In genomic region chr17:44968225-44969143, GRCh38 we compare ENCODE assay signal across 8 cellular contexts. TPM values are rescaled to one million over a fixed set of nuclear protein-coding genes. Genes with fewer than 3 reads are reported as not detected.
A peak's percentile ranks its signal among the peaks of the same experiment; 100 is the strongest.
DNase-seq lines count a peak whose midpoint lies in the region; ATAC-seq and TF ChIP-seq lines count a peak whose summit lies in the region.

TSS of gene C1QL1 (minus strand) at chr17:44968303. CDS start at chr17:44968048, 255 bp downstream.

- H3K4me1 ChIP-seq in ES-I3 (ENCODE audit: insufficient read depth, low read length), result peaks cover 19% of the 10 kb centered on the region; the same call in 1 of the 2 replicates

- no peak within 1 kb of the TSS for H3K27ac Mint-ChIP-seq in activated naive CD8-positive, alpha-beta T cell treated with anti-CD3 and anti-CD28 coated beads, Interleukin-2, amount 50 U/mL, for 24 hours
- H3K27ac Mint-ChIP-seq in progenitor cell of endocrine pancreas (no peak within 1 kb of the TSS), type B pancreatic cell (peak within 1 kb of the TSS; percentile 36)

- H3K36me3 ChIP-seq in ES-I3 (ENCODE audit: insufficient read depth, low read length), result no peaks in the 10 kb centered on the region

- H3K9me3 ChIP-seq in ES-I3 (ENCODE audit: control insufficient read depth, insufficient read depth, low read length), result no peaks in the 10 kb centered on the region

- intact Hi-C loops in left cardiac atrium (cut with DNase I), result no loop called here

- 0 out of 2 replicates have a peak within 1 kb of the TSS, but pooled peaks have one; percentile 19 for H3K4me3 ChIP-seq in HFF-Myc (replicated peaks; ENCODE audit: low read depth, low read length)

- TF ChIP-seq CTCF in HFF-Myc (IDR thresholded peaks at IDR 0.05; ENCODE audit: low read depth, low read length, missing control alignments), result no peak
- peak; percentile 58 for TF ChIP-seq CTCF in progenitor cell of endocrine pancreas (IDR thresholded peaks at IDR 0.05; ENCODE audit: unreplicated experiment)
- peak; percentile 70 for TF ChIP-seq CTCF in type B pancreatic cell (conservative IDR thresholded peaks at IDR 0.05)

- H3K4me3 Mint-ChIP-seq in activated naive CD8-positive, alpha-beta T cell treated with anti-CD3 and anti-CD28 coated beads, Interleukin-2, amount 50 U/mL, for 24 hours, result peak within 1 kb of the TSS; percentile 66
- H3K4me3 Mint-ChIP-seq in progenitor cell of endocrine pancreas (ENCODE audit: low read depth), result peak within 1 kb of the TSS; percentile 79
- peak within 1 kb of the TSS; percentile 88 for H3K4me3 Mint-ChIP-seq in type B pancreatic cell

- H3K36me3 Mint-ChIP-seq in activated naive CD8-positive, alpha-beta T cell treated with anti-CD3 and anti-CD28 coated beads, Interleukin-2, amount 50 U/mL, for 24 hours (ENCODE audit: low read depth), result no peaks in the 10 kb centered on the region
- H3K36me3 Mint-ChIP-seq in progenitor cell of endocrine pancreas (ENCODE audit: insufficient read depth) (no peaks in the 10 kb centered on the region), type B pancreatic cell (no peaks in the 10 kb centered on the region)

- ATAC-seq in activated naive CD8-positive, alpha-beta T cell treated with anti-CD3 and anti-CD28 coated beads, Interleukin-2, amount 50 U/mL, for 24 hours, result peak; percentile 83
- peak; percentile 96 to 98 for ATAC-seq in left cardiac atrium

- DNase-seq in HFF-Myc (ENCODE audit: extremely low read depth, low read depth) (no peak), NCI-H1048 (lab: John Stamatoyannopoulos, UW) (peak; percentile 83), SW480 (ENCODE audit: low spot score) (peak; percentile 82), left cardiac atrium (peak; percentile 94), progenitor cell of endocrine pancreas (ENCODE audit: low spot score, unreplicated experiment) (peak; percentile 90), type B pancreatic cell (ENCODE audit: extremely low spot score, unreplicated experiment) (peak; percentile 91)
- DNase-seq in activated naive CD8-positive, alpha-beta T cell treated with anti-CD3 and anti-CD28 coated beads, Interleukin-2, amount 50 U/mL, for 24 hours, result peak; percentile 92

- H3K9ac ChIP-seq in ES-I3 (ENCODE audit: low read depth, low read length), result peak within 1 kb of the TSS; percentile 78

- H3K4me1 Mint-ChIP-seq in activated naive CD8-positive, alpha-beta T cell treated with anti-CD3 and anti-CD28 coated beads, Interleukin-2, amount 50 U/mL, for 24 hours, result peaks cover 37% of the 10 kb centered on the region
- H3K4me1 Mint-ChIP-seq in progenitor cell of endocrine pancreas (ENCODE audit: low read depth), result peaks cover 6% of the 10 kb centered on the region
- H3K4me1 Mint-ChIP-seq in type B pancreatic cell (ENCODE audit: unreplicated experiment), result peaks cover 5% of the 10 kb centered on the region

- no peaks in the 10 kb centered on the region for H3K9me3 Mint-ChIP-seq in activated naive CD8-positive, alpha-beta T cell treated with anti-CD3 and anti-CD28 coated beads, Interleukin-2, amount 50 U/mL, for 24 hours
- H3K9me3 Mint-ChIP-seq in progenitor cell of endocrine pancreas (ENCODE audit: low read depth) (no peaks in the 10 kb centered on the region), type B pancreatic cell (no peaks in the 10 kb centered on the region)

- peaks cover 63% of the 10 kb centered on the region for H3K27me3 Mint-ChIP-seq in activated naive CD8-positive, alpha-beta T cell treated with anti-CD3 and anti-CD28 coated beads, Interleukin-2, amount 50 U/mL, for 24 hours
- H3K27me3 Mint-ChIP-seq in progenitor cell of endocrine pancreas (peaks cover 83% of the 10 kb centered on the region), type B pancreatic cell (peaks cover 87% of the 10 kb centered on the region)

RNA-seq across cellular contexts. Expression of gene C1QL1, which starts in this region (rescaled TPM):
- total RNA-seq in left cardiac atrium, result 1 to 10 TPM in 1 of 2 donors, under 1 TPM in 1; 0.94 to 2.9 TPM
- total RNA-seq in progenitor cell of endocrine pancreas, result 36.2 and 37.0 TPM in 2 replicates
- total RNA-seq in type B pancreatic cell (ENCODE audit: low replicate concordance), result 15.6 and 76.5 TPM in 2 replicates
